In the genomic region with DNA sequence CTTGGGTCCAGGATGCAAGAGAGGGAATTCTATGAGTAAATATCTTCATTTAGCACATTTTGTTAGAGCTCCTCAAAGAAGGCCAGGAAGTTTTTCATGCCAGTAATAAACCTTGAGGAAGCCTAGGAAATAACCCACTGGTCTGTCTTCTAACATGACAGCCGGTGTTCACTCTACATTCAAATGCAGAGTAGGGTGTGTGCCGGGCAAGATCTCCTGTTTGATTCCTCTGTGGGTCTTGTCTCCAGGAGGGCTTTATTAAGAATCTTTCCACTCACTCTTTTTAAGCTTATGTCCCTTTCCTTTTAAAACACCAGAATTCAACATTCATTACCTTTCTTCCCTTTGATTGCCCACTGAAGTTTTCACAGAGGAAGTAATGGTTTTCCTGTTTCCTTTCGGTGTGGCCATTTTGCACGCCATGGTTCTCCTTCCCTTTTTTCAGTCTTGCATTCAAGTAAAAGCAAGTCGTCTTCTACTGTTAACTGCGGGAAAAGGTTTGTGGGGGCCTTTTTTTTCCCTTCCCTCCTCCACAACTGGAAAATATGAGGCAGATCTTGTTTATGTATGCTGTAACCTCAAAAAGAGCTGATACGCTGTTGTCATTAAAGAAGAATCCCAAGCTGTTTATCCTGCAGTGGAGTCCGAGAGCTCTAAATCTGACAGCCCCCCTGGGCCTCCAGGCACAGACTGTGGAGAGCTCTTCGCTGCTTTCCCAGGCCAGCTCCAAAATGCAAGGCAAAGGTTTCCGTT, we compare ENCODE assay signal across 8 cellular contexts. TPM values are rescaled to one million over a fixed set of nuclear protein-coding genes. Genes with fewer than 3 reads are reported as not detected.
A peak's percentile ranks its signal among the peaks of the same experiment; 100 is the strongest.
DNase-seq lines count a peak whose midpoint lies in the region; ATAC-seq and TF ChIP-seq lines count a peak whose summit lies in the region.

No MANE protein-coding gene starts in this region.

- DNase-seq in AG08396 (ENCODE audit: low spot score): peak; percentile 77
- no peak for DNase-seq in T-cell
- DNase-seq in esophagus squamous epithelium (lab: John Stamatoyannopoulos, UW): no peak
- peak; percentile 23 for DNase-seq in neuronal stem cell (ENCODE audit: low spot score)
- DNase-seq in NCI-H128 (lab: John Stamatoyannopoulos, UW; ENCODE audit: unreplicated experiment): no peak
- DNase-seq in stimulated activated naive CD4-positive, alpha-beta T cell treated with Interleukin-2 at 50 U/mL for 16 hours (lab: John Stamatoyannopoulos, UW): no peak

- no peak overlapping the region for H3K4ac ChIP-seq in neuronal stem cell (ENCODE audit: low read length)

- H2AK5ac ChIP-seq in neuronal stem cell (ENCODE audit: low read depth, low read length): no peak overlapping the region

- H3K4me3 ChIP-seq in esophagus squamous epithelium (peak overlapping the region in 1 of 4 donors; percentile 7), neuronal stem cell (ENCODE audit: low read length in 2 of 2) (peak overlapping the region in 1 of 2 donors; percentile 46)

- H3K79me1 ChIP-seq in neuronal stem cell (ENCODE audit: low read depth, low read length): no peaks in the 10 kb centered on the region

- H3K18ac ChIP-seq in neuronal stem cell (ENCODE audit: low read length): no peak overlapping the region

- no peak for TF ChIP-seq POLR2A in esophagus squamous epithelium (IDR thresholded peaks at IDR 0.05)

- H3K9me3 ChIP-seq in esophagus squamous epithelium: no peaks in the 10 kb centered on the region
- H3K9me3 ChIP-seq in neuronal stem cell (replicated peaks in 1 of 2; ENCODE audit: control insufficient read depth in 2 of 2, insufficient read depth in 1 of 2, low read depth in 1 of 2, low read length in 2 of 2): peaks cover 0 to 17% of the 10 kb centered on the region in 2 donors

- H2BK15ac ChIP-seq in neuronal stem cell (ENCODE audit: low read length): no peak overlapping the region

- no peak overlapping the region for H4K91ac ChIP-seq in neuronal stem cell (ENCODE audit: low read depth, low read length, poor library complexity)

- H3K36me3 Mint-ChIP-seq in T-cell: no peaks in the 10 kb centered on the region

- H4K8ac ChIP-seq in neuronal stem cell (ENCODE audit: low read depth, low read length): no peak overlapping the region

- intact Hi-C loops in esophagus squamous epithelium (cut with DNase I): loop anchor here (10.0 kb wide), 1 partner anchor 181 kb away; no protein-coding TSS in a partner anchor

- H2BK120ac ChIP-seq in neuronal stem cell (ENCODE audit: low read depth, low read length): no peak overlapping the region

- H2AFZ ChIP-seq in neuronal stem cell (ENCODE audit: low read length): peak overlapping the region; percentile 87

- peaks cover 50 to 54% (median 53%) of the 10 kb centered on the region in 3 donors for H3K4me1 Mint-ChIP-seq in T-cell

- H2BK12ac ChIP-seq in neuronal stem cell (ENCODE audit: low read length): no peak overlapping the region

- no peak overlapping the region for H3K9ac ChIP-seq in neuronal stem cell (ENCODE audit: low read depth, low read length, poor library complexity)

- H3K27me3 ChIP-seq in esophagus squamous epithelium (no peaks in the 10 kb centered on the region), neuronal stem cell (ENCODE audit: control insufficient read depth in 3 of 3, insufficient read depth in 3 of 3, low read depth in 1 of 3, low read length in 3 of 3) (no peaks in the 10 kb centered on the region)

- H3K9me3 Mint-ChIP-seq in T-cell: no peaks in the 10 kb centered on the region

- POLR2A ChIA-PET in T-cell (lab: Charles Lee): interaction anchor here in 1 of 2 donors (0.6 kb wide), 1 partner anchor 312 kb away, joined by 3 read pairs; no protein-coding TSS in a partner anchor

- H3K27me3 Mint-ChIP-seq in T-cell: no peaks in the 10 kb centered on the region

- H3K4me1 ChIP-seq in esophagus squamous epithelium: peaks cover 7 to 52% (median 19%) of the 10 kb centered on the region in 3 donors
- H3K4me1 ChIP-seq in neuronal stem cell (ENCODE audit: control insufficient read depth in 2 of 2, insufficient read depth in 1 of 2, low read depth in 1 of 2, low read length in 2 of 2): peaks cover 4 to 16% of the 10 kb centered on the region in 2 donors

- H3K4me2 ChIP-seq in neuronal stem cell (ENCODE audit: insufficient read depth, low read length, poor library complexity, severe bottlenecking): no peak overlapping the region

- no peak overlapping the region for H2BK5ac ChIP-seq in neuronal stem cell (ENCODE audit: low read length)

- H3K27ac Mint-ChIP-seq in T-cell: peak overlapping the region; percentile 10 to 68

- ATAC-seq in GM21423 (IDR thresholded peaks at IDR 0.05; ENCODE audit: unreplicated experiment) (peak; percentile 40), T-cell (replicated peaks in 1 of 4) (peak in 2 of 4 experiments; percentile 13 to 28), HG03135 (IDR thresholded peaks at IDR 0.05; ENCODE audit: unreplicated experiment) (no peak)

- H3K23ac ChIP-seq in neuronal stem cell (ENCODE audit: low read depth, low read length, poor library complexity): no peak overlapping the region

- CTCF ChIA-PET in T-cell (lab: Charles Lee): interaction anchor here (0.6 to 1.5 kb wide), 5 partner anchors 7 to 1427 kb away, joined by 3 to 6 read pairs (median 4); no protein-coding TSS in a partner anchor

- H3K27ac ChIP-seq in esophagus squamous epithelium (peak overlapping the region; percentile 26 to 81 (median 69)), neuronal stem cell (replicated peaks; ENCODE audit: low read length) (no peak overlapping the region)

- H3K14ac ChIP-seq in neuronal stem cell (ENCODE audit: low read length): no peak overlapping the region

- H3K36me3 ChIP-seq in esophagus squamous epithelium (no peaks in the 10 kb centered on the region), neuronal stem cell (replicated peaks in 1 of 2; ENCODE audit: control insufficient read depth in 2 of 2, insufficient read depth in 2 of 2, low read length in 2 of 2) (no peaks in the 10 kb centered on the region)

- 37 to 68% methylated on average over 10 of the region's 10 CpGs for WGBS in esophagus squamous epithelium, 2 donors
- WGBS in neuronal stem cell (ENCODE audit: extremely low coverage in 2 of 2, insufficient read length in 2 of 2, insufficient replicate concordance in 1 of 2), 2 donors: no CpG with 5 or more reads among the region's 10 CpGs

- no peak for TF ChIP-seq CTCF in esophagus squamous epithelium (IDR thresholded peaks at IDR 0.05)

- peak overlapping the region; percentile 65 to 72 (median 71) for H3K4me3 Mint-ChIP-seq in T-cell

RNA-seq across cellular contexts. Expression of gene FILIP1L, which starts 40.6 kb away (rescaled TPM):
- total RNA-seq in T-cell: under 1 TPM in 4 of 5 donors, not detected in 1; 0.10 to 0.38 (median 0.27) TPM
- 10 to 100 TPM in 2 of 4 donors, 1 to 10 TPM in 2; 2.5 to 23.5 (median 10.7) TPM for total RNA-seq in esophagus squamous epithelium
- 2.2 TPM for polyA plus RNA-seq in neuronal stem cell (2013, experiment 1 of 2)
- 1.7 TPM for polyA plus RNA-seq in neuronal stem cell (2013, experiment 2 of 2)

Comparison
In these comparisons a context has a peak if more than half of its experiments do, and no peak if none do; other contexts are left out.
1. DNase-seq: peak in AG08396 (single experiment) and neuronal stem cell (single experiment); none in T-cell (0 of 34), esophagus squamous epithelium (single experiment), NCI-H128 (single experiment) and stimulated activated naive CD4-positive, alpha-beta T cell treated with Interleukin-2 at 50 U/mL for 16 hours (single experiment).